Comparison of ENCODE assay signal across 9 cellular contexts in the genomic region with DNA sequence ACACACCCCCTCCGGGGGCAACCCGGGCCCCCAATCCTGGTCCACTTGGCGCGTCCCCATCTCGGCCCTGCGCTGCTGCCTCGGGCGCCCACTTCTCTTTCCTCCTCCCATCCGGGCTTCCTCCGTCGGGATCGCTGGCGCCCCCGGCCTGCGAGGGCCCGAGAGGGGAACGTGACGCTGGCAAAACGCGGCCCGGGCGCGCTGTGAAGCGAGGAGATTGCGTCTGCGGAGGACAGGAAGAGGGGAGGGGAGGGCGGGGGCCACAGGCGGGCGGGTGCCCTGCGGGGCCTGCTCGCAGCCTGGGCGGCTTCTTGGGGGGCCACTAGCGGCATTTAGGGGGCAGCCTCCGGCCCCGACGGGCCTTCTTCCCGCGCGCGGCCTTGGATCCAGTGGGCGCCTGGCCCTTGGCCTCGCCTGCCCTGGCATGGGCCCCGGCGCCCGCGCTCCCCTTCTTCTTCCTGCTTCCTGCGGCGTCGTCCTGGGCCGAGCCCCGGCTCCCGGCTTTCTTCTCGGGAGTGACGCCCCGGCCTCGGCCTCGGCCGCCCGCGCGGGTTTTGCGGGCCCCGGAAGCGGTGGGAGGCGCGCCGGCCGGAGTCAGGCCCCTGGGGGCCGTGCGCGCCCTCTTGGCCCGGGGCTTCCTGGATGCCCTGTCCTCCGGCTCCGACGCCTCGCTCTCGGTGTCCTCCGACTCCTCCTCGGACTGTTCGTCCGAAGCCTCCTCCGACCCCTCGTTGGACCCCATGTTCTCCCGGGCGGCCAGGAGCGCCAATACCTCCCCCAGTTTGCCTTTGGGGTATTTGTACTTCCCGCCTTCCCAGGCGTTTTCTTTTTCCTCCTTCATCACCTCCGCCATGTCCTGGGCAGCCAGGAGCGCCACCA. TPM values are rescaled to one million over a fixed set of nuclear protein-coding genes. Genes with fewer than 3 reads are reported as not detected.
DNase-seq lines count a peak whose midpoint lies in the region; ATAC-seq and TF ChIP-seq lines count a peak whose summit lies in the region.
"Had no signal": no experiment of that assay in that cellular context is flagged by ENCODE, and none has a peak within 500 bp of the region (broad histone marks: within the 10 kb centered on the region; RNA-seq: fewer than 3 reads in every experiment).

No MANE protein-coding gene starts in this region.

- H3K27me3 ChIP-seq in dorsolateral prefrontal cortex = peaks cover 0 to 3% (median 0%) of the 10 kb centered on the region in 45 donors
- no peaks in the 10 kb centered on the region for H3K27me3 ChIP-seq in uterus

- H3K9me3 ChIP-seq in mucosa of descending colon (no peaks in the 10 kb centered on the region), uterus (no peaks in the 10 kb centered on the region)

- peak; percentile 26 for ATAC-seq in mucosa of descending colon
- no peak for ATAC-seq in HG02571 (IDR thresholded peaks at IDR 0.05; ENCODE audit: unreplicated experiment)
- ATAC-seq in HG02623 (IDR thresholded peaks at IDR 0.05; ENCODE audit: unreplicated experiment) = no peak

- peaks cover 10% of the 10 kb centered on the region for H3K4me1 ChIP-seq in mucosa of descending colon (ENCODE audit: low read depth)
- H3K4me1 ChIP-seq in uterus = peaks cover 0 to 23% of the 10 kb centered on the region in 2 donors

- H3K4me3 ChIP-seq in dorsolateral prefrontal cortex (peak overlapping the region; percentile 17 to 87 (median 75)), mucosa of descending colon (no peak overlapping the region), uterus (peak overlapping the region; percentile 23 to 40)

- TF ChIP-seq POLR2A in uterus (IDR thresholded peaks at IDR 0.05) = no peak

- peak overlapping the region in 52 of 59 donors; percentile 16 to 95 (median 69) for H3K27ac ChIP-seq in dorsolateral prefrontal cortex
- peak overlapping the region; percentile 46 to 53 for H3K27ac ChIP-seq in uterus

- no peaks in the 10 kb centered on the region for H3K36me3 ChIP-seq in mucosa of descending colon (ENCODE audit: low read depth)
- no peaks in the 10 kb centered on the region for H3K36me3 ChIP-seq in uterus

- TF ChIP-seq CTCF in dorsolateral prefrontal cortex (IDR thresholded peaks at IDR 0.05 in 54 of 56, conservative IDR thresholded peaks at IDR 0.05 in 2 of 56; ENCODE audit: low read depth in 1 of 56, partially characterized antibody in 56 of 56) = peak in 1 of 56 donors; percentile 24
- no peak for TF ChIP-seq CTCF in mucosa of descending colon (IDR thresholded peaks at IDR 0.05)
- no peak for TF ChIP-seq CTCF in uterus (IDR thresholded peaks at IDR 0.05)

- intact Hi-C loops in dorsolateral prefrontal cortex (cut with DNase I) (no loop called here), mucosa of descending colon (cut with DNase I, micrococcal nuclease) (no loop called here), uterus (cut with DNase I; ENCODE audit: low total_unique reads) (loop anchor here (10.0 kb wide), 1 partner anchor 219 kb away; no protein-coding TSS in a partner anchor)

- DNase-seq in stimulated activated CD4-positive, alpha-beta T cell treated with anti-CD3 and anti-CD28 coated beads, Interleukin-12 subunit alpha, Interleukin-12 subunit beta, amount 100 ng/mL, for 4 hours = peak; percentile 36
- DNase-seq in stimulated activated CD4-positive, alpha-beta T cell treated with anti-CD3 and anti-CD28 coated beads, Interleukin-2, amount 100 ng/mL, for 48 hours = no peak
- DNase-seq in dorsolateral prefrontal cortex = peak in 1 of 10 donors; percentile 48
- peak in 1 of 3 donors; percentile 19 for DNase-seq in mucosa of descending colon
- peak in 1 of 2 donors; percentile 50 for DNase-seq in uterus
- no peak for DNase-seq in NCI-H1694 (lab: John Stamatoyannopoulos, UW)

RNA-seq across cellular contexts. Expression of gene PNMA8B, which starts 2.2 kb away (rescaled TPM):
- total RNA-seq in dorsolateral prefrontal cortex (100 to 1,000 TPM in 56 of 120 experiments, 10 to 100 TPM in 64; 41.7 to 149 (median 97.4) TPM), mucosa of descending colon (1 to 10 TPM in 1 of 3 donors, under 1 TPM in 2; 0.12 to 2.3 (median 0.36) TPM), uterus (1 to 10 TPM in 3 of 4 donors, not detected in 1; 2.2 to 7.9 (median 3.1) TPM)

RNA-seq across cellular contexts. Expression of gene PNMA8A, which starts 22.1 kb away (rescaled TPM):
- total RNA-seq in dorsolateral prefrontal cortex (100 to 1,000 TPM in 105 of 120 experiments, 10 to 100 TPM in 15; 46.6 to 225 (median 143) TPM), mucosa of descending colon (1 to 10 TPM in 1 of 3 donors, under 1 TPM in 2; 0.20 to 3.2 (median 0.80) TPM), uterus (10 to 100 TPM in 3 of 4 donors, 1 to 10 TPM in 1; 8.7 to 69.7 (median 16.1) TPM)
- total RNA-seq: lung microvascular endothelial cell had no signal

Comparison
In these comparisons a context has a peak if more than half of its experiments do, and no peak if none do; other contexts are left out.
1. RNA of gene PNMA8B, which starts 2.2 kb away (total RNA-seq): 41.7 to 149 TPM in dorsolateral prefrontal cortex; 2.2 to 7.9 TPM in uterus and 0.12 to 2.3 TPM in mucosa of descending colon; every median in the first group is over 4 times any median in the second.